8 cellular contexts compared by ENCODE assay signal in genomic region chr20:62873681-62874031, GRCh38. TPM values are rescaled to one million over a fixed set of nuclear protein-coding genes. Genes with fewer than 3 reads are reported as not detected.
A peak's percentile ranks its signal among the peaks of the same experiment; 100 is the strongest.
DNase-seq lines count a peak whose midpoint lies in the region; ATAC-seq and TF ChIP-seq lines count a peak whose summit lies in the region.
"Not testable (repeated sequence)": the region's sequence is repeated elsewhere in the genome, so short reads cannot be mapped to it uniquely, and the experiment has no call there.

No MANE protein-coding gene starts in this region.

- intact Hi-C loops in left ventricle myocardium superior (cut with micrococcal nuclease) = loop anchor here (10.0 kb wide), 1 partner anchor 131 kb away; the partner anchor contains the start of gene BHLHE23

- H3K27me3 Mint-ChIP-seq in osteocyte (ENCODE audit: unreplicated experiment) = not testable (repeated sequence)

- peaks cover 24% of the 10 kb centered on the region for H3K4me1 Mint-ChIP-seq in osteocyte (ENCODE audit: unreplicated experiment)

- peak overlapping the region; percentile 71 for H3K27ac ChIP-seq in VCaP
- not testable (repeated sequence) for H3K27ac ChIP-seq in brain microvascular endothelial cell, upper lobe of left lung

- in situ Hi-C loops in brain microvascular endothelial cell (cut with HindIII; ENCODE audit: low pct_ligation_motif_present, low sequenced_read_pairs) = not testable (repeated sequence)

- TF ChIP-seq CTCF in VCaP (conservative IDR thresholded peaks at IDR 0.05) = peak; percentile 85
- peak; percentile 65 for TF ChIP-seq CTCF in brain microvascular endothelial cell (IDR thresholded peaks at IDR 0.05; ENCODE audit: low read depth, low read length, missing control alignments)
- TF ChIP-seq CTCF in osteocyte (IDR thresholded peaks at IDR 0.05) = peak; percentile 67
- TF ChIP-seq CTCF in upper lobe of left lung (IDR thresholded peaks at IDR 0.05) = peak; percentile 40 to 71 (median 59)

- not testable (repeated sequence) for H3K36me3 Mint-ChIP-seq in osteocyte (ENCODE audit: unreplicated experiment)

- WGBS in upper lobe of left lung, 2 donors = 0 to 7% methylated on average over 5 to 14 of the region's 15 CpGs

- DNase-seq in DMS53 treated with DMSO at 0.1 percent for 48 hours (lab: John Stamatoyannopoulos, UW; ENCODE audit: unreplicated experiment) (peak; percentile 43), NCI-H774 (lab: John Stamatoyannopoulos, UW) (peak; percentile 30), brain microvascular endothelial cell (peak; percentile 66), left ventricle myocardium superior (peak; percentile 87), upper lobe of left lung (peak; percentile 62 to 75)
- DNase-seq in osteocyte (ENCODE audit: extremely low spot score, unreplicated experiment) = not testable (repeated sequence)

- not testable (repeated sequence) for H3K9me3 Mint-ChIP-seq in osteocyte (ENCODE audit: unreplicated experiment)

- not testable (repeated sequence) for H3K9me3 ChIP-seq in upper lobe of left lung

- not testable (repeated sequence) for H3K27me3 ChIP-seq in brain microvascular endothelial cell (replicated peaks); upper lobe of left lung

- TF ChIP-seq EP300 in Ishikawa (IDR thresholded peaks at IDR 0.05; ENCODE audit: borderline replicate concordance); upper lobe of left lung (IDR thresholded peaks at IDR 0.05): not testable (repeated sequence)

- H3K27ac Mint-ChIP-seq in osteocyte (ENCODE audit: unreplicated experiment) = peak overlapping the region; percentile 75

- not testable (repeated sequence) for H3K4me3 Mint-ChIP-seq in osteocyte (ENCODE audit: unreplicated experiment)

- TF ChIP-seq POLR2A in upper lobe of left lung (IDR thresholded peaks at IDR 0.05) = not testable (repeated sequence)

- peak; percentile 61 for TF ChIP-seq RAD21 in Ishikawa (IDR thresholded peaks at IDR 0.05; ENCODE audit: low read depth)

- not testable (repeated sequence) for ATAC-seq in left ventricle myocardium superior; upper lobe of left lung (ENCODE audit: low FRiP score in 2 of 2)

- not testable (repeated sequence) for H3K36me3 ChIP-seq in brain microvascular endothelial cell (replicated peaks); upper lobe of left lung

- not testable (repeated sequence) for H3K4me3 ChIP-seq in brain microvascular endothelial cell (ENCODE audit: low read depth, low read length); upper lobe of left lung

- peaks cover 18 to 26% (median 21%) of the 10 kb centered on the region in 4 donors for H3K4me1 ChIP-seq in upper lobe of left lung

RNA-seq across cellular contexts. Expression of gene TCFL5, which starts 12.0 kb away (rescaled TPM):
- total RNA-seq in left ventricle myocardium superior (6.1 TPM), osteocyte (12.2 and 12.8 TPM in 2 replicates), upper lobe of left lung (1 to 10 TPM; 2.1 to 9.6 (median 7.1) TPM)

RNA-seq across cellular contexts. Expression of gene DIDO1, which starts 52.6 kb away (rescaled TPM):
- 38.3 TPM for total RNA-seq in left ventricle myocardium superior
- total RNA-seq in osteocyte = 53.6 and 54.7 TPM in 2 replicates
- total RNA-seq in upper lobe of left lung = 100 to 1,000 TPM in 1 of 6 donors, 10 to 100 TPM in 5; 51.6 to 109 (median 58.9) TPM

RNA-seq across cellular contexts. Expression of gene COL9A3, which starts 56.8 kb away (rescaled TPM):
- 2.9 TPM for total RNA-seq in left ventricle myocardium superior
- 1.7 and 1.8 TPM in 2 replicates for total RNA-seq in osteocyte
- 1 to 10 TPM in 4 of 6 donors, under 1 TPM in 1, not detected in 1; 0.57 to 8.4 (median 2.1) TPM for total RNA-seq in upper lobe of left lung
